ENCODE assay signal across 14 cellular contexts in genomic region chr5:175688352-175689146, GRCh38. TPM values are rescaled to one million over a fixed set of nuclear protein-coding genes. Genes with fewer than 3 reads are reported as not detected.
DNase-seq lines count a peak whose midpoint lies in the region; ATAC-seq and TF ChIP-seq lines count a peak whose summit lies in the region.
"Had no signal": no experiment of that assay in that cellular context is flagged by ENCODE, and none has a peak within 500 bp of the region (broad histone marks: within the 10 kb centered on the region; RNA-seq: fewer than 3 reads in every experiment).

No MANE protein-coding gene starts in this region.

- in situ Hi-C loops in GM13977 (cut with MboI; ENCODE audit: low pct_unique_long_range_greater_than_20kb, low sequenced_read_pairs, unreplicated experiment) = no loop called here

- H2BK120ac ChIP-seq in mesendoderm (ENCODE audit: low read depth, low read length) = no peak overlapping the region

- H3K9me3 ChIP-seq in heart right ventricle = no peaks in the 10 kb centered on the region
- H3K9me3 ChIP-seq in aorta (ENCODE audit: control insufficient read depth, low read length) = no peaks in the 10 kb centered on the region
- H3K9me3 ChIP-seq: thyroid gland had no signal

- no peak for TF ChIP-seq CTCF in heart right ventricle (IDR thresholded peaks at IDR 0.05)
- TF ChIP-seq CTCF in GM13977 (IDR thresholded peaks at IDR 0.05; ENCODE audit: extremely low read depth, insufficient read depth, missing control alignments) = no peak

- H3K23ac ChIP-seq in mesendoderm (ENCODE audit: low read length) = no peak overlapping the region

- H4K8ac ChIP-seq in mesendoderm (ENCODE audit: low read depth, low read length) = no peak overlapping the region

- no peaks in the 10 kb centered on the region for H3K79me1 ChIP-seq in mesendoderm (ENCODE audit: low read length)

- H3K79me2 ChIP-seq in mesendoderm (ENCODE audit: control insufficient read depth, insufficient read depth, low read length) = no peaks in the 10 kb centered on the region

- DNase-seq in heart right ventricle (no peak), cardiac septum (ENCODE audit: low spot score) (no peak), mesendoderm (peak; percentile 85), aorta (peak; percentile 21 to 62), NCI-H524 (lab: John Stamatoyannopoulos, UW) (no peak), GM13977 (ENCODE audit: low spot score) (no peak)
- DNase-seq: activated CD4-positive, alpha-beta T cell treated with anti-CD3 and anti-CD28 coated beads for 1 hour; activated T-cell treated with anti-CD3 and anti-CD28 coated beads for 4 hours; NCI-H2171; nephron progenitor cell; stimulated activated CD4-positive, alpha-beta T cell treated with anti-CD3 and anti-CD28 coated beads, Interleukin-1b, Interleukin-23, amount 100 ng/mL, for 48 hours; thyroid gland had no signal

- H3K56ac ChIP-seq in mesendoderm (ENCODE audit: low read length) = peak overlapping the region; percentile 73

- H2AK5ac ChIP-seq in mesendoderm (ENCODE audit: low read length) = peak overlapping the region; percentile 67

- H3K4me3 ChIP-seq in heart right ventricle = no peak overlapping the region
- H3K4me3 ChIP-seq in mesendoderm (ENCODE audit: low read length) = no peak overlapping the region
- no peak overlapping the region for H3K4me3 ChIP-seq in aorta (ENCODE audit: low read length in 2 of 2)
- H3K4me3 ChIP-seq: thyroid gland had no signal

- H3K36me3 ChIP-seq in heart right ventricle (peaks cover 0 to 36% (median 1%) of the 10 kb centered on the region in 9 donors), mesendoderm (ENCODE audit: control insufficient read depth, insufficient read depth, low read length) (no peaks in the 10 kb centered on the region), aorta (ENCODE audit: control insufficient read depth in 1 of 2, insufficient read depth in 2 of 2, low read length in 1 of 2) (no peaks in the 10 kb centered on the region)
- H3K36me3 ChIP-seq: thyroid gland had no signal

- no peak overlapping the region for H3K4me2 ChIP-seq in mesendoderm (ENCODE audit: low read length)

- H2BK15ac ChIP-seq in mesendoderm (replicated peaks; ENCODE audit: low read depth) = no peak overlapping the region

- peak overlapping the region; percentile 16 to 91 (median 76) for H3K27ac ChIP-seq in heart right ventricle
- H3K27ac ChIP-seq in adipose tissue (ENCODE audit: low read depth, low read length) = peak overlapping the region; percentile 24
- peak overlapping the region; percentile 37 for H3K27ac ChIP-seq in mesendoderm (ENCODE audit: low read depth, low read length)
- H3K27ac ChIP-seq in aorta (ENCODE audit: low read depth in 1 of 2, low read length in 2 of 2) = no peak overlapping the region
- H3K27ac ChIP-seq: thyroid gland had no signal

- intact Hi-C loops in heart right ventricle (cut with DNase I) (loop anchor here in 2 of 10 donors (10.0 kb wide), 1 partner anchor 114 kb away; no protein-coding TSS in a partner anchor), cardiac septum (cut with DNase I) (no loop called here), aorta (cut with DNase I) (loop anchor here in 1 of 2 donors (5.0 kb wide), 1 partner anchor 106 kb away; no protein-coding TSS in a partner anchor)

- H4K5ac ChIP-seq in mesendoderm (ENCODE audit: low read length) = no peak overlapping the region

- H3K18ac ChIP-seq in mesendoderm (ENCODE audit: low read length) = no peak overlapping the region

- H3K9ac ChIP-seq in mesendoderm (ENCODE audit: low read length) = no peak overlapping the region

- H2BK5ac ChIP-seq in mesendoderm (ENCODE audit: low read length) = peak overlapping the region; percentile 9

- 67 to 71% methylated on average over 12 of the region's 12 CpGs for WGBS in heart right ventricle, 2 donors
- WGBS in adipose tissue, 3 donors = 74 to 83% (median 80%) methylated on average over 12 of the region's 12 CpGs
- no CpG with 5 or more reads among the region's 12 CpGs for WGBS in mesendoderm (ENCODE audit: extremely low coverage, insufficient coverage, low lambda C conversion rate)
- WGBS in aorta, 2 donors = 82 to 86% methylated on average over 12 of the region's 12 CpGs

- no peak overlapping the region for H3K4ac ChIP-seq in mesendoderm (ENCODE audit: low read depth, low read length)

- no peaks in the 10 kb centered on the region for H3K27me3 ChIP-seq in heart right ventricle
- H3K27me3 ChIP-seq in mesendoderm (ENCODE audit: insufficient read depth, low read length, poor library complexity) = no peaks in the 10 kb centered on the region
- H3K27me3 ChIP-seq in aorta (ENCODE audit: control insufficient read depth in 1 of 2, insufficient read depth in 2 of 2, low read length in 1 of 2) = no peaks in the 10 kb centered on the region
- H3K27me3 ChIP-seq: thyroid gland had no signal

- ATAC-seq in heart right ventricle (no peak), aorta (ENCODE audit: low FRiP score) (no peak), HG02678 (IDR thresholded peaks at IDR 0.05; ENCODE audit: unreplicated experiment) (no peak)

- H3K4me1 ChIP-seq in heart right ventricle (peaks cover 12 to 87% (median 51%) of the 10 kb centered on the region in 9 donors), mesendoderm (ENCODE audit: control insufficient read depth, low read depth, low read length) (peaks cover 8% of the 10 kb centered on the region), aorta (ENCODE audit: control insufficient read depth in 1 of 2, insufficient read depth in 2 of 2, low read length in 2 of 2) (no peaks in the 10 kb centered on the region)
- H3K4me1 ChIP-seq: thyroid gland had no signal

RNA-seq across cellular contexts. Expression of gene HRH2, which starts 30.7 kb away (rescaled TPM):
- total RNA-seq in heart right ventricle = 10 to 100 TPM; 36.5 to 78.7 (median 52.8) TPM
- 10 to 100 TPM; 12.2 to 24.8 TPM for polyA plus RNA-seq in heart right ventricle
- total RNA-seq in cardiac septum = 60.1 TPM
- 1 to 10 TPM in 2 of 3 donors, under 1 TPM in 1; 0.69 to 7.0 (median 4.7) TPM for polyA plus RNA-seq in adipose tissue
- polyA plus RNA-seq in mesendoderm (2013, experiment 1 of 2) = 1.8 TPM
- 1.9 TPM for polyA plus RNA-seq in mesendoderm (2013, experiment 2 of 2)
- total RNA-seq in aorta = 10 to 100 TPM; 12.6 to 15.3 TPM
- 1 to 10 TPM; 1.1 to 2.3 TPM for polyA plus RNA-seq in aorta

Comparison
In these comparisons a context has a peak if more than half of its experiments do, and no peak if none do; other contexts are left out.
1. DNase-seq: peak in mesendoderm (single experiment) and aorta (2 of 2); none in heart right ventricle (0 of 2), cardiac septum (single experiment), NCI-H524 (0 of 2) and GM13977 (single experiment).
2. H3K27ac ChIP-seq: peak in heart right ventricle (10 of 10), adipose tissue (single experiment) and mesendoderm (single experiment); none in aorta (0 of 2).